ENCODE assay signal across 1 cellular context in the genomic region with DNA sequence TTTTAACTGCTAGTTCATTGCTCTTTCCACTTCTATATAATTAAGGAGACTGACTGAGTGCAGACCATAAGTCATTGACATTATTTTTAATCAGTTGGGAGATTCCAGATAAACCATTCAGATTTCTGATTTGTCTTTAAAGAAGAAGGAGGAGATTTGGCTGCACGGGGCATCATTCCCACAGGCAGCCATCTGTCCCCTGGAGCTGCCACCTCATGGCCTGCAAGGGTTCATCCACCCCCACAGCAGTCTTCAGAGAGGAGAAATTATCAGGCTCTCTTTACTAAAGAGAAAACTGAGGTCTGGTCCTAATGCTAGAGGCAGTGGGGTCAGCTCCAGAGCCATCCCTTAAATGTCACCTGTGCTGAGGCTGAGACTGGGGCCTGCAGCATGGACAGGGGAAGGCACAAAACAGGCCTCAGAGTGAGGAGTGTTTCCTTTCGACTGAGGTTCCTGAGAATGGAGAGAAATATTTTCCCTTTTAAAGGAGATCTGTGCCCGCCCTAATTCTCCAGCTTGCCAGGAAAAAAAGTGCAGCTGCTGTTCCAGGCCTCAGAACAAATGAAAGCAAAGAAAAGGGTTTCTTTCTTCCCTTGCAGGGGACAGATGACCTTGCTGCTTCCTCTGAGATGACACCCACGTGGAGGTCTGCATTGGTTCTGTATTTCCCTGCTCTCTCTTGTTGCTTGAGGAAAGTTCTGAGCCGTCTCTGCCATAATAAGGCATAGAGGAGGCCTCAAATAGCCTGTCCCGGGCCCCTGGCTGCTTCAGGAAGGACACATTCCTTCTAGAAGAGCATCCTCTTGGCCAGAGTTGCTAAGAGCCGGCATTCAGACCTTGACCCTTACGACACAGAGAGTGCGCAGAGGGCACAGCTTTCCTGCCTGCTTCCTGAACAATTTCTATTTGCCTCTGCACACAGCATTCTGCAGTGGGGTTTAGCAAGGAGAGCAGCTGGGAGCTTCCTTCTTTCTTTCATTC.
TF ChIP-seq lines count a peak whose summit lies in the region.

No MANE protein-coding gene starts in this region.

TF ChIP-seq in HepG2, 621 proteins besides CTCF, POLR2A, EP300 and RAD21 (continued from another document):
- TF ChIP-seq SOX6 (IDR thresholded peaks at IDR 0.05) (no peak), SOX6 (CRISPR knock-in tag; IDR thresholded peaks at IDR 0.05) (0 out of 2 replicates have a peak, but pooled peaks have one; percentile 14), CBX2 (IDR thresholded peaks at IDR 0.05; ENCODE audit: low read depth, low read length) (no peak), CBX2 (CRISPR knock-in tag; IDR thresholded peaks at IDR 0.05; ENCODE audit: low read depth) (no peak), SP2 (CRISPR knock-in tag; IDR thresholded peaks at IDR 0.05) (no peak), CEBPG (CRISPR knock-in tag; IDR thresholded peaks at IDR 0.05) (peak; percentile 15; the same call in 1 of the 2 replicates), HNF4G (IDR thresholded peaks at IDR 0.05; ENCODE audit: borderline replicate concordance, low read depth, low read length) (peak; percentile 23; the same call in 1 of the 2 replicates), HNF4G (CRISPR knock-in tag; IDR thresholded peaks at IDR 0.05; ENCODE audit: borderline replicate concordance, low read depth) (no peak), GZF1 (CRISPR knock-in tag; IDR thresholded peaks at IDR 0.05) (no peak), ZNF136 (CRISPR knock-in tag; IDR thresholded peaks at IDR 0.05; ENCODE audit: low read depth) (no peak), NR2F6 (IDR thresholded peaks at IDR 0.05) (peak; percentile 85), NR2F6 (CRISPR knock-in tag; IDR thresholded peaks at IDR 0.05) (peak; percentile 90), GATAD2A (CRISPR knock-in tag; IDR thresholded peaks at IDR 0.05) (0 out of 2 replicates have a peak, but pooled peaks have one; percentile 30), ETV5 (CRISPR knock-in tag; IDR thresholded peaks at IDR 0.05; ENCODE audit: borderline replicate concordance) (peak; percentile 54; the same call in 1 of the 2 replicates), SOX13 (IDR thresholded peaks at IDR 0.05) (no peak), SOX13 (CRISPR knock-in tag; conservative IDR thresholded peaks at IDR 0.05 in 1 of 2, IDR thresholded peaks at IDR 0.05 in 1 of 2) (peak in 1 of 2 experiments; percentile 29; a peak in 1 of 4 replicates), ZNF782 (CRISPR knock-in tag; IDR thresholded peaks at IDR 0.05; ENCODE audit: borderline replicate concordance) (0 out of 2 replicates have a peak, but pooled peaks have one; percentile 34), PPARG (CRISPR knock-in tag; conservative IDR thresholded peaks at IDR 0.05) (peak; percentile 50; the same call in 1 of the 2 replicates), KMT2B (CRISPR knock-in tag; IDR thresholded peaks at IDR 0.05) (0 out of 2 replicates have a peak, but pooled peaks have one; percentile 21), LCORL (IDR thresholded peaks at IDR 0.05) (no peak), LCORL (CRISPR knock-in tag; IDR thresholded peaks at IDR 0.05) (peak; percentile 46; the same call in 1 of the 2 replicates), BRD4 (CRISPR knock-in tag; IDR thresholded peaks at IDR 0.05) (no peak), ELF1 (CRISPR knock-in tag; IDR thresholded peaks at IDR 0.05) (0 out of 2 replicates have a peak, but pooled peaks have one; percentile 21), THYN1 (CRISPR knock-in tag; IDR thresholded peaks at IDR 0.05; ENCODE audit: borderline replicate concordance, low read depth) (no peak), RCOR2 (CRISPR knock-in tag; IDR thresholded peaks at IDR 0.05) (0 out of 2 replicates have a peak, but pooled peaks have one; percentile 14), ETV6 (CRISPR knock-in tag; conservative IDR thresholded peaks at IDR 0.05) (0 out of 2 replicates have a peak, but pooled peaks have one; percentile 48), SOX5 (CRISPR knock-in tag; IDR thresholded peaks at IDR 0.05; ENCODE audit: borderline replicate concordance) (0 out of 2 replicates have a peak, but pooled peaks have one; percentile 40), ELF3 (CRISPR knock-in tag; IDR thresholded peaks at IDR 0.05) (peak; percentile 70), MZF1 (CRISPR knock-in tag; IDR thresholded peaks at IDR 0.05; ENCODE audit: borderline replicate concordance) (no peak), HNF4A (CRISPR knock-in tag; IDR thresholded peaks at IDR 0.05) (peak; percentile 67), TEAD3 (CRISPR knock-in tag; optimal IDR thresholded peaks at IDR 0.05; ENCODE audit: borderline replicate concordance) (peak; percentile 43), PHF5A (CRISPR knock-in tag; IDR thresholded peaks at IDR 0.05; ENCODE audit: low read depth, unreplicated experiment) (no peak), RXRA (CRISPR knock-in tag; IDR thresholded peaks at IDR 0.05) (0 out of 2 replicates have a peak, but pooled peaks have one; percentile 22), SAP130 (CRISPR knock-in tag; IDR thresholded peaks at IDR 0.05; ENCODE audit: low read depth) (no peak), CEBPB (IDR thresholded peaks at IDR 0.05; ENCODE audit: borderline replicate concordance, low read depth, low read length) (peak; percentile 26; the same call in 1 of the 2 replicates), CAMTA2 (CRISPR knock-in tag; IDR thresholded peaks at IDR 0.05; ENCODE audit: borderline replicate concordance) (no peak), ZNF501 (CRISPR knock-in tag; IDR thresholded peaks at IDR 0.05) (0 out of 2 replicates have a peak, but pooled peaks have one; percentile 28), NR2F1 (CRISPR knock-in tag; IDR thresholded peaks at IDR 0.05) (peak; percentile 84), CENPT (CRISPR knock-in tag; IDR thresholded peaks at IDR 0.05; ENCODE audit: low read depth) (no peak), NFE2 (CRISPR knock-in tag; IDR thresholded peaks at IDR 0.05) (no peak), NR2C2 (CRISPR knock-in tag; IDR thresholded peaks at IDR 0.05; ENCODE audit: borderline replicate concordance) (peak; percentile 42; the same call in 1 of the 2 replicates), ZNF292 (CRISPR knock-in tag; IDR thresholded peaks at IDR 0.05; ENCODE audit: borderline replicate concordance, low read depth) (0 out of 2 replicates have a peak, but pooled peaks have one; percentile 30), MYC (CRISPR knock-in tag; IDR thresholded peaks at IDR 0.05; ENCODE audit: borderline replicate concordance) (no peak)
- TF ChIP-seq, protein P1, sequence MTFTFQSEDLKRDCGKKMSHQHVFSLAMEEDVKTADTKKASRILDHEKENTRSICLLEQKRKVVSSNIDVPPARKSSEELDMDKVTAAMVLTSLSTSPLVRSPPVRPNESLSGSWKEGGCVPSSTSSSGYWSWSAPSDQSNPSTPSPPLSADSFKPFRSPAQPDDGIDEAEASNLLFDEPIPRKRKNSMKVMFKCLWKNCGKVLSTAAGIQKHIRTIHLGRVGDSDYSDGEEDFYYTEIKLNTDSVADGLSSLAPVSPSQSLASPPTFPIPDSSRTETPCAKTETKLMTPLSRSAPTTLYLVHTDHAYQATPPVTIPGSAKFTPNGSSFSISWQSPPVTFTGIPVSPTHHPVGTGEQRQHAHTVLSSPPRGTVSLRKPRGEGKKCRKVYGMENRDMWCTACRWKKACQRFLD (CRISPR knock-in tag; IDR thresholded peaks at IDR 0.05; ENCODE audit: borderline replicate concordance) = 0 out of 2 replicates have a peak, but pooled peaks have one; percentile 24
- TF ChIP-seq, protein P2, sequence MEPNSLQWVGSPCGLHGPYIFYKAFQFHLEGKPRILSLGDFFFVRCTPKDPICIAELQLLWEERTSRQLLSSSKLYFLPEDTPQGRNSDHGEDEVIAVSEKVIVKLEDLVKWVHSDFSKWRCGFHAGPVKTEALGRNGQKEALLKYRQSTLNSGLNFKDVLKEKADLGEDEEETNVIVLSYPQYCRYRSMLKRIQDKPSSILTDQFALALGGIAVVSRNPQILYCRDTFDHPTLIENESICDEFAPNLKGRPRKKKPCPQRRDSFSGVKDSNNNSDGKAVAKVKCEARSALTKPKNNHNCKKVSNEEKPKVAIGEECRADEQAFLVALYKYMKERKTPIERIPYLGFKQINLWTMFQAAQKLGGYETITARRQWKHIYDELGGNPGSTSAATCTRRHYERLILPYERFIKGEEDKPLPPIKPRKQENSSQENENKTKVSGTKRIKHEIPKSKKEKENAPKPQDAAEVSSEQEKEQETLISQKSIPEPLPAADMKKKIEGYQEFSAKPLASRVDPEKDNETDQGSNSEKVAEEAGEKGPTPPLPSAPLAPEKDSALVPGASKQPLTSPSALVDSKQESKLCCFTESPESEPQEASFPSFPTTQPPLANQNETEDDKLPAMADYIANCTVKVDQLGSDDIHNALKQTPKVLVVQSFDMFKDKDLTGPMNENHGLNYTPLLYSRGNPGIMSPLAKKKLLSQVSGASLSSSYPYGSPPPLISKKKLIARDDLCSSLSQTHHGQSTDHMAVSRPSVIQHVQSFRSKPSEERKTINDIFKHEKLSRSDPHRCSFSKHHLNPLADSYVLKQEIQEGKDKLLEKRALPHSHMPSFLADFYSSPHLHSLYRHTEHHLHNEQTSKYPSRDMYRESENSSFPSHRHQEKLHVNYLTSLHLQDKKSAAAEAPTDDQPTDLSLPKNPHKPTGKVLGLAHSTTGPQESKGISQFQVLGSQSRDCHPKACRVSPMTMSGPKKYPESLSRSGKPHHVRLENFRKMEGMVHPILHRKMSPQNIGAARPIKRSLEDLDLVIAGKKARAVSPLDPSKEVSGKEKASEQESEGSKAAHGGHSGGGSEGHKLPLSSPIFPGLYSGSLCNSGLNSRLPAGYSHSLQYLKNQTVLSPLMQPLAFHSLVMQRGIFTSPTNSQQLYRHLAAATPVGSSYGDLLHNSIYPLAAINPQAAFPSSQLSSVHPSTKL (CRISPR knock-in tag; IDR thresholded peaks at IDR 0.05) = peak; percentile 77
- TF ChIP-seq, protein P3, sequence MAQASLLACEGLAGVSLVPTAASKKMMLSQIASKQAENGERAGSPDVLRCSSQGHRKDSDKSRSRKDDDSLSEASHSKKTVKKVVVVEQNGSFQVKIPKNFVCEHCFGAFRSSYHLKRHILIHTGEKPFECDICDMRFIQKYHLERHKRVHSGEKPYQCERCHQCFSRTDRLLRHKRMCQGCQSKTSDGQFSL (CRISPR knock-in tag; IDR thresholded peaks at IDR 0.05) = no peak
- TF ChIP-seq, protein P4, sequence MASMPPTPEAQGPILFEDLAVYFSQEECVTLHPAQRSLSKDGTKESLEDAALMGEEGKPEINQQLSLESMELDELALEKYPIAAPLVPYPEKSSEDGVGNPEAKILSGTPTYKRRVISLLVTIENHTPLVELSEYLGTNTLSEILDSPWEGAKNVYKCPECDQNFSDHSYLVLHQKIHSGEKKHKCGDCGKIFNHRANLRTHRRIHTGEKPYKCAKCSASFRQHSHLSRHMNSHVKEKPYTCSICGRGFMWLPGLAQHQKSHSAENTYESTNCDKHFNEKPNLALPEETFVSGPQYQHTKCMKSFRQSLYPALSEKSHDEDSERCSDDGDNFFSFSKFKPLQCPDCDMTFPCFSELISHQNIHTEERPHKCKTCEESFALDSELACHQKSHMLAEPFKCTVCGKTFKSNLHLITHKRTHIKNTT (CRISPR knock-in tag; IDR thresholded peaks at IDR 0.05) = no peak
- TF ChIP-seq, protein P5, sequence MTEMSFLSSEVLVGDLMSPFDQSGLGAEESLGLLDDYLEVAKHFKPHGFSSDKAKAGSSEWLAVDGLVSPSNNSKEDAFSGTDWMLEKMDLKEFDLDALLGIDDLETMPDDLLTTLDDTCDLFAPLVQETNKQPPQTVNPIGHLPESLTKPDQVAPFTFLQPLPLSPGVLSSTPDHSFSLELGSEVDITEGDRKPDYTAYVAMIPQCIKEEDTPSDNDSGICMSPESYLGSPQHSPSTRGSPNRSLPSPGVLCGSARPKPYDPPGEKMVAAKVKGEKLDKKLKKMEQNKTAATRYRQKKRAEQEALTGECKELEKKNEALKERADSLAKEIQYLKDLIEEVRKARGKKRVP (CRISPR knock-in tag; IDR thresholded peaks at IDR 0.05) = peak in 1 of 2 experiments; percentile 27; a peak in 1 of 4 replicates
- TF ChIP-seq, protein P6, sequence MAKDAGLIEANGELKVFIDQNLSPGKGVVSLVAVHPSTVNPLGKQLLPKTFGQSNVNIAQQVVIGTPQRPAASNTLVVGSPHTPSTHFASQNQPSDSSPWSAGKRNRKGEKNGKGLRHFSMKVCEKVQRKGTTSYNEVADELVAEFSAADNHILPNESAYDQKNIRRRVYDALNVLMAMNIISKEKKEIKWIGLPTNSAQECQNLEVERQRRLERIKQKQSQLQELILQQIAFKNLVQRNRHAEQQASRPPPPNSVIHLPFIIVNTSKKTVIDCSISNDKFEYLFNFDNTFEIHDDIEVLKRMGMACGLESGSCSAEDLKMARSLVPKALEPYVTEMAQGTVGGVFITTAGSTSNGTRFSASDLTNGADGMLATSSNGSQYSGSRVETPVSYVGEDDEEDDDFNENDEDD (CRISPR knock-in tag; IDR thresholded peaks at IDR 0.05; ENCODE audit: borderline replicate concordance) = no peak
